Comparison of ENCODE assay signal across 12 cellular contexts in the genomic region with DNA sequence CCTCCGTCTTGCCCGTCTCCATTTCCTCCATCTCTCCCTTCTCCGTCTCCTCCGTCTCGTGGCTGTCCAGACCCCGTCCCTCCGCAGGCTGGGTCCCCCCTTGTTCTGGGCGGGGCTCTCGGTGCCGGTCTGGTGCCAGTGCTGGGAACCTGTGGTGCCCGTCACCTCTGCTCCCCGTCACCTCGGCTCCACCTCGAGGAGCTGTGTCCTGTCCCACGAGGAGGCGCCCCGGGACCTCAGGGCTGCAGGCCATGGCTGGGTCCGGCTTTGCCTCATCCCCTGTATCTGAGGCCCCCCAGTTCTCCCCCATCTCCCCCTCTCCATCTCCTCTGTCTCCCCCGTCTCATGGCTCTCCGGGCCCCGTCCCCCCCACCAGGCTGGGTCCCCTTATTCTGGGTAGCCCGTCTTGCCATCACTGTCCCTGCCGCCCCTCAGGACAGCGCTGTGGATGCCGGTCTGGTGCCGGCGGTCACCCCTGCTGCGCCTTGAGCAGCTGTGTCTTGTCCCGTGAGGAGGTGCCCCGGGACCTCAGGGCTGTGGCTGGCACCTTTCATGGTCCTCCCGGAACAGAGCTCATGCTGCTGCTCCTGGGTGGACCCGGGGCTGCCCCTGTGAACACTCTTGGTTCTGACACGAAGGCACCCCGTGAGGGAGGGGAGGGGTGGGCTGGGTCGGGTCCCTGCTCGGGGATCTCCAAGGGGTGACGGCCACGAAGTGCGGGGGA. TPM values are rescaled to one million over a fixed set of nuclear protein-coding genes. Genes with fewer than 3 reads are reported as not detected.
DNase-seq lines count a peak whose midpoint lies in the region; ATAC-seq and TF ChIP-seq lines count a peak whose summit lies in the region.
"Had no signal": no experiment of that assay in that cellular context is flagged by ENCODE, and none has a peak within 500 bp of the region (broad histone marks: within the 10 kb centered on the region; RNA-seq: fewer than 3 reads in every experiment).

No MANE protein-coding gene starts in this region.

- no peaks in the 10 kb centered on the region for H4K20me1 ChIP-seq in PC-9 (ENCODE audit: insufficient read depth)

- no TSS peak for BruUV-seq in PC-9 (replicated peaks; lab: Mats Ljungman, UMichigan)

- H3K27ac ChIP-seq in mesenchymal stem cell (ENCODE audit: low read length, poor library complexity, severe bottlenecking) (no peak overlapping the region), stomach smooth muscle (ENCODE audit: low read length) (no peak overlapping the region), PC-9 (no peak overlapping the region)
- H3K27ac ChIP-seq: ascending aorta had no signal

- no peak overlapping the region for H2BK5ac ChIP-seq in mesenchymal stem cell (ENCODE audit: low read depth, low read length, poor library complexity, severe bottlenecking)

- peaks cover 15% of the 10 kb centered on the region for H3K4me1 ChIP-seq in mesenchymal stem cell (ENCODE audit: control insufficient read depth, insufficient read depth, low read depth, low read length)
- peaks cover 8% of the 10 kb centered on the region for H3K4me1 ChIP-seq in stomach smooth muscle (ENCODE audit: control insufficient read depth, insufficient read depth, low read length)
- H3K4me1 ChIP-seq in PC-9 (replicated peaks; ENCODE audit: insufficient read depth) = no peaks in the 10 kb centered on the region
- H3K4me1 ChIP-seq in BE2C = no peaks in the 10 kb centered on the region
- H3K4me1 ChIP-seq: ascending aorta had no signal

- 77% methylated on average over 39 of the region's 39 CpGs for WGBS in mesenchymal stem cell

- POLR2A ChIA-PET in PC-9 (lab: Charles Lee; ENCODE audit: unreplicated experiment) = no interaction called here

- no peaks in the 10 kb centered on the region for H3K9me3 Mint-ChIP-seq in activated naive CD4-positive, alpha-beta T cell treated with anti-CD3 and anti-CD28 coated beads, Interleukin-2, amount 50 U/mL, for 24 hours
- peaks cover 2% of the 10 kb centered on the region for H3K9me3 Mint-ChIP-seq in activated naive CD4-positive, alpha-beta T cell treated with anti-CD3 and anti-CD28 coated beads, Interleukin-2, amount 10 ng/mL, durations not matched to agents 7 days and 5 days
- no peaks in the 10 kb centered on the region for H3K9me3 Mint-ChIP-seq in central memory CD8-positive, alpha-beta T cell
- H3K9me3 Mint-ChIP-seq: T-helper 2 cell treated with Interferon-gamma antibody and Interleukin-4, amounts not matched to agents 5 μg/mL and 100 μg/mL, for 36 hours had no signal

- H3K27ac Mint-ChIP-seq in activated naive CD4-positive, alpha-beta T cell treated with anti-CD3 and anti-CD28 coated beads, Interleukin-2, amount 50 U/mL, for 24 hours = no peak overlapping the region
- H3K27ac Mint-ChIP-seq in activated naive CD4-positive, alpha-beta T cell treated with anti-CD3 and anti-CD28 coated beads, Interleukin-2, amount 10 ng/mL, durations not matched to agents 7 days and 5 days = no peak overlapping the region
- H3K27ac Mint-ChIP-seq in central memory CD8-positive, alpha-beta T cell (ENCODE audit: low read depth) = no peak overlapping the region
- H3K27ac Mint-ChIP-seq: activated CD4-positive, alpha-beta memory T cell treated with anti-CD3 and anti-CD28 coated beads, Interleukin-2, amount 10 ng/mL, durations not matched to agents 7 days and 5 days; T-helper 2 cell treated with Interferon-gamma antibody and Interleukin-4, amounts not matched to agents 5 μg/mL and 100 μg/mL, for 36 hours had no signal

- H3K36me3 Mint-ChIP-seq in activated naive CD4-positive, alpha-beta T cell treated with anti-CD3 and anti-CD28 coated beads, Interleukin-2, amount 50 U/mL, for 24 hours = peaks cover 3% of the 10 kb centered on the region
- H3K36me3 Mint-ChIP-seq in activated naive CD4-positive, alpha-beta T cell treated with anti-CD3 and anti-CD28 coated beads, Interleukin-2, amount 10 ng/mL, durations not matched to agents 7 days and 5 days = peaks cover 7% of the 10 kb centered on the region
- peaks cover 2% of the 10 kb centered on the region for H3K36me3 Mint-ChIP-seq in central memory CD8-positive, alpha-beta T cell (ENCODE audit: insufficient read depth)

- H3K4me3 Mint-ChIP-seq in activated naive CD4-positive, alpha-beta T cell treated with anti-CD3 and anti-CD28 coated beads, Interleukin-2, amount 50 U/mL, for 24 hours = peak overlapping the region; percentile 39
- no peak overlapping the region for H3K4me3 Mint-ChIP-seq in activated naive CD4-positive, alpha-beta T cell treated with anti-CD3 and anti-CD28 coated beads, Interleukin-2, amount 10 ng/mL, durations not matched to agents 7 days and 5 days
- H3K4me3 Mint-ChIP-seq in central memory CD8-positive, alpha-beta T cell = peak overlapping the region; percentile 59
- H3K4me3 Mint-ChIP-seq: activated CD4-positive, alpha-beta memory T cell treated with anti-CD3 and anti-CD28 coated beads, Interleukin-2, amount 10 ng/mL, durations not matched to agents 7 days and 5 days; T-helper 2 cell treated with Interferon-gamma antibody and Interleukin-4, amounts not matched to agents 5 μg/mL and 100 μg/mL, for 36 hours had no signal

- H2BK12ac ChIP-seq in mesenchymal stem cell (ENCODE audit: low read length in 2 of 2) = peak overlapping the region in 1 of 2 experiments; percentile 45

- H3K9me3 ChIP-seq in mesenchymal stem cell (ENCODE audit: control insufficient read depth, low read length) (no peaks in the 10 kb centered on the region), stomach smooth muscle (ENCODE audit: control insufficient read depth in 2 of 2, low read length in 2 of 2) (no peaks in the 10 kb centered on the region), PC-9 (ENCODE audit: insufficient read depth, low read depth) (no peaks in the 10 kb centered on the region), BE2C (no peaks in the 10 kb centered on the region)
- H3K9me3 ChIP-seq: ascending aorta had no signal

- H3K18ac ChIP-seq in mesenchymal stem cell (ENCODE audit: low read depth in 1 of 2, low read length in 2 of 2) = peak overlapping the region; percentile 6 to 16

- H4K8ac ChIP-seq in mesenchymal stem cell (ENCODE audit: low read length) = peak overlapping the region; percentile 8

- H4K91ac ChIP-seq in mesenchymal stem cell (ENCODE audit: low read length) = peak overlapping the region; percentile 9

- no peak overlapping the region for H3K23ac ChIP-seq in mesenchymal stem cell (ENCODE audit: low read length in 2 of 2)

- no peak overlapping the region for H3K4ac ChIP-seq in mesenchymal stem cell (ENCODE audit: low read depth in 1 of 2, low read length in 2 of 2)

- ATAC-seq in central memory CD8-positive, alpha-beta T cell (replicated peaks; ENCODE audit: extremely low read depth, poor library complexity, severe bottlenecking) = no peak

- peak overlapping the region; percentile 29 for H2AFZ ChIP-seq in mesenchymal stem cell (ENCODE audit: low read depth, low read length)
- no peak overlapping the region for H2AFZ ChIP-seq in PC-9

- peaks cover 2% of the 10 kb centered on the region for H3K79me1 ChIP-seq in mesenchymal stem cell (replicated peaks; ENCODE audit: low read length, poor library complexity, severe bottlenecking)

- no peaks in the 10 kb centered on the region for H3K79me2 ChIP-seq in PC-9 (ENCODE audit: low read depth)

- H3F3A ChIP-seq in PC-9 (ENCODE audit: insufficient read depth, low read depth) = no peaks in the 10 kb centered on the region

- H3K4me1 Mint-ChIP-seq in activated naive CD4-positive, alpha-beta T cell treated with anti-CD3 and anti-CD28 coated beads, Interleukin-2, amount 50 U/mL, for 24 hours = no peaks in the 10 kb centered on the region
- H3K4me1 Mint-ChIP-seq in activated naive CD4-positive, alpha-beta T cell treated with anti-CD3 and anti-CD28 coated beads, Interleukin-2, amount 10 ng/mL, durations not matched to agents 7 days and 5 days = no peaks in the 10 kb centered on the region
- peaks cover 11% of the 10 kb centered on the region for H3K4me1 Mint-ChIP-seq in central memory CD8-positive, alpha-beta T cell
- H3K4me1 Mint-ChIP-seq: activated CD4-positive, alpha-beta memory T cell treated with anti-CD3 and anti-CD28 coated beads, Interleukin-2, amount 10 ng/mL, durations not matched to agents 7 days and 5 days had no signal

- H3K9ac ChIP-seq in mesenchymal stem cell (ENCODE audit: low read length) (peak overlapping the region; percentile 29), stomach smooth muscle (ENCODE audit: low read length in 2 of 2) (no peak overlapping the region)

- H3K4me2 ChIP-seq in mesenchymal stem cell (ENCODE audit: low read length, poor library complexity, severe bottlenecking) = peak overlapping the region; percentile 77
- no peak overlapping the region for H3K4me2 ChIP-seq in PC-9

- H2BK15ac ChIP-seq in mesenchymal stem cell (ENCODE audit: low read depth, poor library complexity, severe bottlenecking) = no peak overlapping the region

- intact Hi-C loops in PC-9 (cut with micrococcal nuclease; ENCODE audit: unreplicated experiment) = no loop called here

- H3K27me3 ChIP-seq in mesenchymal stem cell (ENCODE audit: control insufficient read depth in 1 of 2, insufficient read depth in 1 of 2, low read length in 2 of 2) (peaks cover 0 to 10% of the 10 kb centered on the region in 2 experiments), stomach smooth muscle (ENCODE audit: control insufficient read depth in 1 of 2, insufficient read depth in 2 of 2, low read length in 2 of 2) (peaks cover 11 to 17% of the 10 kb centered on the region in 2 donors), PC-9 (ENCODE audit: insufficient read depth, low read depth) (no peaks in the 10 kb centered on the region), BE2C (no peaks in the 10 kb centered on the region)

- CTCF ChIA-PET in activated naive CD4-positive, alpha-beta T cell treated with anti-CD3 and anti-CD28 coated beads, Interleukin-2, amount 10 ng/mL, durations not matched to agents 7 days and 5 days (lab: Charles Lee) = no interaction called here
- CTCF ChIA-PET in PC-9 (lab: Charles Lee) = no interaction called here

- no peaks in the 10 kb centered on the region for H3K9me2 ChIP-seq in PC-9 (ENCODE audit: insufficient read depth)

- H3K36me3 ChIP-seq in mesenchymal stem cell (ENCODE audit: control insufficient read depth in 1 of 2, insufficient read depth in 2 of 2, low read depth in 1 of 2, low read length in 2 of 2) (peaks cover 0 to 45% of the 10 kb centered on the region in 2 experiments), stomach smooth muscle (ENCODE audit: control insufficient read depth in 2 of 2, insufficient read depth in 2 of 2, low read length in 2 of 2) (no peaks in the 10 kb centered on the region), PC-9 (ENCODE audit: low read depth) (no peaks in the 10 kb centered on the region), BE2C (no peaks in the 10 kb centered on the region)

- peak overlapping the region in 1 of 2 experiments; percentile 56 for H3K4me3 ChIP-seq in mesenchymal stem cell (ENCODE audit: insufficient read depth in 1 of 2, low read depth in 1 of 2, low read length in 2 of 2)
- peak overlapping the region; percentile 31 to 58 for H3K4me3 ChIP-seq in stomach smooth muscle (ENCODE audit: low read length in 2 of 2)
- no peak overlapping the region for H3K4me3 ChIP-seq in PC-9
- H3K4me3 ChIP-seq in BE2C (ENCODE audit: low read depth, low read length) = no peak overlapping the region

- no peak overlapping the region for H2BK120ac ChIP-seq in mesenchymal stem cell (ENCODE audit: low read depth, low read length)

- no peak overlapping the region for H2AK5ac ChIP-seq in mesenchymal stem cell (ENCODE audit: low read length, severe bottlenecking)

- no peak for TF ChIP-seq CTCF in PC-9 (conservative IDR thresholded peaks at IDR 0.05)
- no peak for TF ChIP-seq CTCF in BE2C (IDR thresholded peaks at IDR 0.05; ENCODE audit: low read depth, low read length)

- H3K14ac ChIP-seq in mesenchymal stem cell (ENCODE audit: low read length in 2 of 2) = peak overlapping the region in 1 of 2 experiments; percentile 68

- DNase-seq in activated naive CD4-positive, alpha-beta T cell treated with anti-CD3 and anti-CD28 coated beads, Interleukin-2, amount 10 ng/mL, durations not matched to agents 7 days and 5 days = no peak
- DNase-seq in central memory CD8-positive, alpha-beta T cell (ENCODE audit: low spot score in 2 of 2) = no peak
- no peak for DNase-seq in mesenchymal stem cell
- no peak for DNase-seq in NOMO-1 (lab: John Stamatoyannopoulos, UW; ENCODE audit: unreplicated experiment in 2 of 2)
- DNase-seq in PC-9 = no peak
- no peak for DNase-seq in BE2C
- DNase-seq: activated CD4-positive, alpha-beta memory T cell treated with anti-CD3 and anti-CD28 coated beads, Interleukin-2, amount 10 ng/mL, durations not matched to agents 7 days and 5 days; AML-193 had no signal

- no peaks in the 10 kb centered on the region for H3K27me3 Mint-ChIP-seq in activated naive CD4-positive, alpha-beta T cell treated with anti-CD3 and anti-CD28 coated beads, Interleukin-2, amount 50 U/mL, for 24 hours
- H3K27me3 Mint-ChIP-seq in activated naive CD4-positive, alpha-beta T cell treated with anti-CD3 and anti-CD28 coated beads, Interleukin-2, amount 10 ng/mL, durations not matched to agents 7 days and 5 days = peaks cover 21% of the 10 kb centered on the region
- H3K27me3 Mint-ChIP-seq in central memory CD8-positive, alpha-beta T cell = no peaks in the 10 kb centered on the region

RNA-seq across cellular contexts. Expression of a gene that starts 13.3 kb away (rescaled TPM):
- polyA plus RNA-seq in mesenchymal stem cell (2013, experiment 1 of 2) = 29.7 TPM
- polyA plus RNA-seq in mesenchymal stem cell (2013, experiment 2 of 2) = 29.8 TPM
- total RNA-seq in PC-9 (2021) = 43.5 and 47.0 TPM in 2 replicates
- polyA plus RNA-seq in BE2C (2012; ENCODE audit: insufficient read depth, insufficient read length, low read depth) = 69.9 TPM

RNA-seq across cellular contexts. Expression of a gene that starts 50.8 kb away (rescaled TPM):
- 15.8 TPM for polyA plus RNA-seq in mesenchymal stem cell (2013, experiment 1 of 2)
- polyA plus RNA-seq in mesenchymal stem cell (2013, experiment 2 of 2) = 14.5 TPM
- 8.7 and 9.0 TPM in 2 replicates for total RNA-seq in PC-9 (2021)
- polyA plus RNA-seq in BE2C (2012; ENCODE audit: insufficient read depth, insufficient read length, low read depth) = 19.4 TPM

RNA-seq across cellular contexts. Expression of a gene that starts 54.8 kb away (rescaled TPM):
- 6.5 TPM for polyA plus RNA-seq in mesenchymal stem cell (2013, experiment 1 of 2)
- 6.4 TPM for polyA plus RNA-seq in mesenchymal stem cell (2013, experiment 2 of 2)
- total RNA-seq in PC-9 (2021) = 32.5 and 39.2 TPM in 2 replicates
- 4.9 TPM for polyA plus RNA-seq in BE2C (2012; ENCODE audit: insufficient read depth, insufficient read length, low read depth)

Comparison
In these comparisons a context has a peak if more than half of its experiments do, and no peak if none do; other contexts are left out.
1. H3K4me3 ChIP-seq: peak in stomach smooth muscle (2 of 2); none in PC-9 (single experiment) and BE2C (single experiment).